Comparison of ENCODE assay signal across 17 cellular contexts in the genomic region with DNA sequence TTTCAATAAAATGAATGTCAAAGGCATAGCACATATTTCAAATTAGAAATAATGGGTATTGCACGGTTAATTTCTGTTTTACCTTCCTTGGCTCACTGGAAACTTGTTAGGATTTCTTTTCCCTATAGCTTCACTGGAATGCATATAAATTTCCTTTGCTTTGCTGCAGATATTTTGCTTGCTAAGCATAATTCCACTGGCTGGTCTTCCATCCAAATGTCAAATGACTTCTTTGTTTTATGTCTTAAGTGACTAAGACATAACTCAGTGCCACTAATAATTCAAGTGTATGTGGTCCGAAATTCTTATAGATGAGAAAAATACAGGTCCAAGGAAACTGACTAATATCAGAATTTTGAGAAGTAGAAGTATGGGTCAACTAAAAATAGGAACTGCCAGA.
"Had no signal": no experiment of that assay in that cellular context is flagged by ENCODE, and none has a peak within 500 bp of the region (broad histone marks: within the 10 kb centered on the region; RNA-seq: fewer than 3 reads in every experiment).

No MANE protein-coding gene starts in this region.

- H3K27me3 ChIP-seq: body of pancreas, SJSA1 had no signal

- H3K4me3 ChIP-seq: body of pancreas, lower lobe of right lung, SJSA1 had no signal

- H3K36me3 ChIP-seq: SJSA1 had no signal

- H3K36me3 Mint-ChIP-seq: mesothelial cell of epicardium had no signal

- H3K4me3 Mint-ChIP-seq: activated CD4-positive, alpha-beta T cell treated with anti-CD3 and anti-CD28 coated beads for 36 hours; activated CD8-positive, alpha-beta T cell treated with anti-CD3 and anti-CD28 coated beads for 36 hours; activated T-cell treated with anti-CD3 and anti-CD28 coated beads, Interleukin-2, amount 50 U/mL, for 4 hours; central memory CD8-positive, alpha-beta T cell; dendritic cell treated with granulocyte-macrophage colony-stimulating factor and Interleukin-4, amounts not matched to agents 40 ng/mL and 50 ng/mL, for 4 days; effector memory CD8-positive, alpha-beta T cell; mesothelial cell of epicardium had no signal

- H3K27me3 Mint-ChIP-seq: activated CD4-positive, alpha-beta T cell treated with anti-CD3 and anti-CD28 coated beads for 36 hours; activated CD8-positive, alpha-beta T cell treated with anti-CD3 and anti-CD28 coated beads for 36 hours; central memory CD8-positive, alpha-beta T cell; dendritic cell treated with granulocyte-macrophage colony-stimulating factor and Interleukin-4, amounts not matched to agents 40 ng/mL and 50 ng/mL, for 4 days; effector memory CD8-positive, alpha-beta T cell had no signal

- DNase-seq: activated CD4-positive, alpha-beta T cell treated with anti-CD3 and anti-CD28 coated beads for 36 hours; activated CD8-positive, alpha-beta T cell treated with anti-CD3 and anti-CD28 coated beads for 36 hours; activated effector memory CD4-positive, alpha-beta T cell treated with Interleukin-2 at 50 U/mL for 16 hours; activated naive CD4-positive, alpha-beta T cell treated with anti-CD3 and anti-CD28 coated beads, Interleukin-2, amount 50 U/mL, for 16 hours; activated T-cell treated with anti-CD3 and anti-CD28 coated beads, Interleukin-2, amount 50 U/mL, for 4 hours; amniotic stem cell; effector memory CD8-positive, alpha-beta T cell; lower lobe of right lung; stimulated activated naive CD8-positive, alpha-beta T cell treated with anti-CD3 and anti-CD28 coated beads, Interleukin-15, Interleukin-2, amounts not matched to agents 100 U/mL and 50 U/mL, for 24 hours; T-helper 2 cell had no signal

- FAIRE-seq: frontal cortex, keratinocyte had no signal

- H3K9me3 ChIP-seq: body of pancreas, lower lobe of right lung, SJSA1 had no signal

- ATAC-seq: activated CD4-positive, alpha-beta T cell treated with anti-CD3 and anti-CD28 coated beads for 36 hours; activated CD8-positive, alpha-beta T cell treated with anti-CD3 and anti-CD28 coated beads for 36 hours; activated T-cell treated with anti-CD3 and anti-CD28 coated beads, Interleukin-2, amount 50 U/mL, for 4 hours; effector memory CD8-positive, alpha-beta T cell; stimulated activated naive CD8-positive, alpha-beta T cell treated with anti-CD3 and anti-CD28 coated beads, Interleukin-15, Interleukin-2, amounts not matched to agents 100 U/mL and 50 U/mL, for 24 hours had no signal

- H3K27ac Mint-ChIP-seq: activated CD4-positive, alpha-beta T cell treated with anti-CD3 and anti-CD28 coated beads for 36 hours; activated CD8-positive, alpha-beta T cell treated with anti-CD3 and anti-CD28 coated beads for 36 hours; mesothelial cell of epicardium had no signal

- H3K9me3 Mint-ChIP-seq: activated CD8-positive, alpha-beta T cell treated with anti-CD3 and anti-CD28 coated beads for 36 hours; activated T-cell treated with anti-CD3 and anti-CD28 coated beads, Interleukin-2, amount 50 U/mL, for 4 hours; central memory CD8-positive, alpha-beta T cell; dendritic cell treated with granulocyte-macrophage colony-stimulating factor and Interleukin-4, amounts not matched to agents 40 ng/mL and 50 ng/mL, for 4 days; effector memory CD8-positive, alpha-beta T cell; mesothelial cell of epicardium had no signal
